In the genomic region with DNA sequence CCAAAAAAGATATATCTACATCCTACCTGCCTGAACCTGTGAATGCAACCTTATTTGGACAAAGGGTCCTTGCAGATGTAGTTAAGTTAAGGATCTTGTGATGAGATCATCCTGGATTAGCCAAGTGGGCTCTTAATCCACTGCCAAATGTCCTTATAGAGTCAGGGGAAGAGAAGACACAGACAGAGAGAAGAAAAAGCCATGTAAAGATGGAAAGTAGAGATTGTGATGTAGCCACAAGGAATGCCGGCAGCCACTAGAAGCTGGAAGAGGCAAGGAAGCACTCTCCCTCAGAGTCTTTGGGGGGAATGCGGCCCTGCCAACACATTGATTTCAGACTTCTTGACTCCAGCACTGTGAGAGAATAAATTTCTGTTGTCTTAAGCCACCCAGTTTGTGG, we compare ENCODE assay signal across 27 cellular contexts. TPM values are rescaled to one million over a fixed set of nuclear protein-coding genes. Genes with fewer than 3 reads are reported as not detected.
DNase-seq lines count a peak whose midpoint lies in the region; TF ChIP-seq lines count a peak whose summit lies in the region.
"Had no signal": no experiment of that assay in that cellular context is flagged by ENCODE, and none has a peak within 500 bp of the region (broad histone marks: within the 10 kb centered on the region; RNA-seq: fewer than 3 reads in every experiment).

No MANE protein-coding gene starts in this region.

- intact Hi-C loops in activated naive CD4-positive, alpha-beta T cell treated with anti-CD3 and anti-CD28 coated beads for 36 hours (cut with micrococcal nuclease): no loop called here
- intact Hi-C loops in adrenal gland (cut with DNase I): no loop called here

- no peak overlapping the region for H4K8ac ChIP-seq in mesenchymal stem cell (ENCODE audit: low read length)

- no peak overlapping the region for H2BK5ac ChIP-seq in mesenchymal stem cell (ENCODE audit: low read depth, low read length, poor library complexity, severe bottlenecking)

- H2BK12ac ChIP-seq in mesenchymal stem cell (ENCODE audit: low read length in 2 of 2): peak overlapping the region in 1 of 2 experiments; percentile 2

- no peak overlapping the region for H3K4me3 ChIP-seq in adrenal gland
- H3K4me3 ChIP-seq in mesenchymal stem cell (ENCODE audit: insufficient read depth in 1 of 2, low read depth in 1 of 2, low read length in 2 of 2): no peak overlapping the region
- H3K4me3 ChIP-seq: A549, coronary artery, vagina had no signal

- H3K9ac ChIP-seq in mesenchymal stem cell (ENCODE audit: low read length): no peak overlapping the region

- H3K4ac ChIP-seq in mesenchymal stem cell (ENCODE audit: low read depth in 1 of 2, low read length in 2 of 2): no peak overlapping the region

- H3K36me3 ChIP-seq in adrenal gland (replicated peaks in 1 of 2) (no peaks in the 10 kb centered on the region), mesenchymal stem cell (ENCODE audit: control insufficient read depth in 1 of 2, insufficient read depth in 2 of 2, low read depth in 1 of 2, low read length in 2 of 2) (no peaks in the 10 kb centered on the region)
- H3K36me3 ChIP-seq: BE2C, vagina had no signal

- no peak for DNase-seq in activated naive CD4-positive, alpha-beta T cell treated with anti-CD3 and anti-CD28 coated beads for 36 hours
- no peak for DNase-seq in activated naive CD4-positive, alpha-beta T cell treated with anti-CD3 and anti-CD28 coated beads, Interleukin-2, amount 10 ng/mL, durations not matched to agents 7 days and 5 days
- DNase-seq in HFFc6 (peak; percentile 13), adrenal gland (no peak), mesenchymal stem cell (peak; percentile 69), osteocyte (ENCODE audit: extremely low spot score, unreplicated experiment) (no peak), DMS79 treated with DMSO at 0.1 percent for 48 hours (lab: John Stamatoyannopoulos, UW) (no peak), GM03348 (ENCODE audit: low spot score) (no peak)
- DNase-seq: activated effector memory CD4-positive, alpha-beta T cell treated with anti-CD3 and anti-CD28 coated beads, Interleukin-2, amount 50 U/mL, for 16 hours; BE2C; DMS53; glutamatergic neuron; Karpas-422; left colon; naive thymus-derived CD4-positive, alpha-beta T cell; NCI-H1694; NCI-H2171; NCI-H524 treated with DMSO at 0.1 percent for 48 hours; nucleus accumbens; stimulated activated CD4-positive, alpha-beta T cell treated with anti-CD3 and anti-CD28 coated beads, Interleukin-4, amount 100 ng/mL, for 4 hours; stimulated activated naive CD4-positive, alpha-beta T cell had no signal

- H3K27ac Mint-ChIP-seq in activated naive CD4-positive, alpha-beta T cell treated with anti-CD3 and anti-CD28 coated beads for 36 hours: peak overlapping the region; percentile 37
- no peak overlapping the region for H3K27ac Mint-ChIP-seq in activated naive CD4-positive, alpha-beta T cell treated with anti-CD3 and anti-CD28 coated beads, Interleukin-2, amount 10 ng/mL, durations not matched to agents 7 days and 5 days
- no peak overlapping the region for H3K27ac Mint-ChIP-seq in HFFc6
- H3K27ac Mint-ChIP-seq in osteocyte (ENCODE audit: unreplicated experiment): no peak overlapping the region
- H3K27ac Mint-ChIP-seq: T-helper 2 cell treated with Interferon-gamma antibody and Interleukin-4, amounts not matched to agents 5 μg/mL and 100 μg/mL, for 36 hours had no signal

- CTCF ChIA-PET in activated naive CD4-positive, alpha-beta T cell treated with anti-CD3 and anti-CD28 coated beads for 36 hours (lab: Charles Lee): interaction anchor here (0.6 kb wide), 1 partner anchor 26 kb away, joined by 3 read pairs; no protein-coding TSS in a partner anchor
- CTCF ChIA-PET in activated naive CD4-positive, alpha-beta T cell treated with anti-CD3 and anti-CD28 coated beads, Interleukin-2, amount 10 ng/mL, durations not matched to agents 7 days and 5 days (lab: Charles Lee): no interaction called here

- 78 to 92% (median 87%) methylated on average over 2 of the region's 2 CpGs for WGBS in adrenal gland, 4 donors
- WGBS in mesenchymal stem cell: 95% methylated on average over 2 of the region's 2 CpGs

- H2BK15ac ChIP-seq in mesenchymal stem cell (ENCODE audit: low read depth, poor library complexity, severe bottlenecking): no peak overlapping the region

- H3K4me2 ChIP-seq in mesenchymal stem cell (ENCODE audit: low read length, poor library complexity, severe bottlenecking): no peak overlapping the region
- H3K4me2 ChIP-seq: A549 had no signal

- H2BK120ac ChIP-seq in mesenchymal stem cell (ENCODE audit: low read depth, low read length): no peak overlapping the region

- peak overlapping the region in 4 of 5 donors; percentile 0 to 57 (median 47) for H3K27ac ChIP-seq in adrenal gland
- no peak overlapping the region for H3K27ac ChIP-seq in mesenchymal stem cell (ENCODE audit: low read length, poor library complexity, severe bottlenecking)
- H3K27ac ChIP-seq: A549, coronary artery, vagina had no signal

- no peak for TF ChIP-seq CTCF in HFFc6 (IDR thresholded peaks at IDR 0.05)
- TF ChIP-seq CTCF in adrenal gland (IDR thresholded peaks at IDR 0.05): no peak
- TF ChIP-seq CTCF in osteocyte (IDR thresholded peaks at IDR 0.05): no peak

- peaks cover 5% of the 10 kb centered on the region for H3K36me3 Mint-ChIP-seq in activated naive CD4-positive, alpha-beta T cell treated with anti-CD3 and anti-CD28 coated beads for 36 hours (ENCODE audit: low read depth)
- H3K36me3 Mint-ChIP-seq in activated naive CD4-positive, alpha-beta T cell treated with anti-CD3 and anti-CD28 coated beads, Interleukin-2, amount 10 ng/mL, durations not matched to agents 7 days and 5 days: no peaks in the 10 kb centered on the region
- H3K36me3 Mint-ChIP-seq in HFFc6 (ENCODE audit: low read depth) (no peaks in the 10 kb centered on the region), osteocyte (ENCODE audit: unreplicated experiment) (no peaks in the 10 kb centered on the region)

- H3K18ac ChIP-seq in mesenchymal stem cell (ENCODE audit: low read depth in 1 of 2, low read length in 2 of 2): no peak overlapping the region

- H3K9me3 ChIP-seq in adrenal gland (replicated peaks in 1 of 3) (no peaks in the 10 kb centered on the region), mesenchymal stem cell (ENCODE audit: control insufficient read depth, low read length) (no peaks in the 10 kb centered on the region)
- H3K9me3 ChIP-seq: A549, BE2C, vagina had no signal

- no peaks in the 10 kb centered on the region for H3K9me3 Mint-ChIP-seq in activated naive CD4-positive, alpha-beta T cell treated with anti-CD3 and anti-CD28 coated beads for 36 hours
- H3K9me3 Mint-ChIP-seq in activated naive CD4-positive, alpha-beta T cell treated with anti-CD3 and anti-CD28 coated beads, Interleukin-2, amount 10 ng/mL, durations not matched to agents 7 days and 5 days: peaks cover 3% of the 10 kb centered on the region
- H3K9me3 Mint-ChIP-seq in HFFc6: no peaks in the 10 kb centered on the region
- no peaks in the 10 kb centered on the region for H3K9me3 Mint-ChIP-seq in osteocyte (ENCODE audit: unreplicated experiment)
- H3K9me3 Mint-ChIP-seq: T-helper 2 cell treated with Interferon-gamma antibody and Interleukin-4, amounts not matched to agents 5 μg/mL and 100 μg/mL, for 36 hours had no signal

- H3K4me1 ChIP-seq in adrenal gland (replicated peaks in 1 of 2): peaks cover 4 to 6% of the 10 kb centered on the region in 2 donors
- no peaks in the 10 kb centered on the region for H3K4me1 ChIP-seq in mesenchymal stem cell (ENCODE audit: control insufficient read depth, insufficient read depth, low read depth, low read length)
- H3K4me1 ChIP-seq: A549, BE2C had no signal

- H3K14ac ChIP-seq in mesenchymal stem cell (ENCODE audit: low read length in 2 of 2): no peak overlapping the region

- no peaks in the 10 kb centered on the region for H3K27me3 Mint-ChIP-seq in activated naive CD4-positive, alpha-beta T cell treated with anti-CD3 and anti-CD28 coated beads for 36 hours (ENCODE audit: low read depth)
- no peaks in the 10 kb centered on the region for H3K27me3 Mint-ChIP-seq in activated naive CD4-positive, alpha-beta T cell treated with anti-CD3 and anti-CD28 coated beads, Interleukin-2, amount 10 ng/mL, durations not matched to agents 7 days and 5 days
- H3K27me3 Mint-ChIP-seq in HFFc6 (ENCODE audit: insufficient read depth): peaks cover 16% of the 10 kb centered on the region
- H3K27me3 Mint-ChIP-seq in osteocyte (ENCODE audit: unreplicated experiment): peaks cover 39% of the 10 kb centered on the region
- H3K27me3 Mint-ChIP-seq: naive thymus-derived CD4-positive, alpha-beta T cell had no signal

- H4K91ac ChIP-seq in mesenchymal stem cell (ENCODE audit: low read length): no peak overlapping the region

- H3K23ac ChIP-seq in mesenchymal stem cell (ENCODE audit: low read length in 2 of 2): no peak overlapping the region

- no peaks in the 10 kb centered on the region for H3K27me3 ChIP-seq in adrenal gland
- H3K27me3 ChIP-seq in mesenchymal stem cell (ENCODE audit: control insufficient read depth in 1 of 2, insufficient read depth in 1 of 2, low read length in 2 of 2): peaks cover 0 to 5% of the 10 kb centered on the region in 2 experiments
- H3K27me3 ChIP-seq: BE2C, vagina had no signal

- peaks cover 73% of the 10 kb centered on the region for H3K4me1 Mint-ChIP-seq in activated naive CD4-positive, alpha-beta T cell treated with anti-CD3 and anti-CD28 coated beads for 36 hours (ENCODE audit: low read depth)
- H3K4me1 Mint-ChIP-seq in activated naive CD4-positive, alpha-beta T cell treated with anti-CD3 and anti-CD28 coated beads, Interleukin-2, amount 10 ng/mL, durations not matched to agents 7 days and 5 days: peaks cover 30% of the 10 kb centered on the region
- H3K4me1 Mint-ChIP-seq in HFFc6 (ENCODE audit: low read depth) (peaks cover 7% of the 10 kb centered on the region), osteocyte (ENCODE audit: unreplicated experiment) (no peaks in the 10 kb centered on the region)

- no peak overlapping the region for H3K4me3 Mint-ChIP-seq in activated naive CD4-positive, alpha-beta T cell treated with anti-CD3 and anti-CD28 coated beads for 36 hours
- no peak overlapping the region for H3K4me3 Mint-ChIP-seq in activated naive CD4-positive, alpha-beta T cell treated with anti-CD3 and anti-CD28 coated beads, Interleukin-2, amount 10 ng/mL, durations not matched to agents 7 days and 5 days
- H3K4me3 Mint-ChIP-seq in HFFc6: no peak overlapping the region
- H3K4me3 Mint-ChIP-seq in osteocyte (ENCODE audit: unreplicated experiment): no peak overlapping the region
- H3K4me3 Mint-ChIP-seq: naive thymus-derived CD4-positive, alpha-beta T cell; T-helper 2 cell treated with Interferon-gamma antibody and Interleukin-4, amounts not matched to agents 5 μg/mL and 100 μg/mL, for 36 hours had no signal

- no peak overlapping the region for H2AFZ ChIP-seq in mesenchymal stem cell (ENCODE audit: low read depth, low read length)

- no peak overlapping the region for H2AK5ac ChIP-seq in mesenchymal stem cell (ENCODE audit: low read length, severe bottlenecking)

- no peaks in the 10 kb centered on the region for H3K79me1 ChIP-seq in mesenchymal stem cell (replicated peaks; ENCODE audit: low read length, poor library complexity, severe bottlenecking)

- TF ChIP-seq POLR2A in adrenal gland (IDR thresholded peaks at IDR 0.05): no peak

RNA-seq across cellular contexts. Expression of a gene that starts 16.2 kb away (rescaled TPM):
- 1 to 10 TPM; 6.7 to 8.0 TPM for total RNA-seq in activated naive CD4-positive, alpha-beta T cell treated with anti-CD3 and anti-CD28 coated beads for 36 hours
- total RNA-seq in HFFc6 (2021; fragmentation: NEBNext Ultra II Directional; extraction: Animal tissue kit (Norgen Biotek cat#: 25700)): not detected
- total RNA-seq in adrenal gland (10 to 100 TPM in 5 of 8 donors, 1 to 10 TPM in 3; 2.5 to 29.6 (median 11.7) TPM), osteocyte (not detected in 2 replicates)
- 1 to 10 TPM; 4.1 to 8.2 (median 4.7) TPM for polyA plus RNA-seq in adrenal gland
- 7.2 TPM for polyA plus RNA-seq in mesenchymal stem cell (2013, experiment 1 of 2)
- polyA plus RNA-seq in mesenchymal stem cell (2013, experiment 2 of 2): 6.9 TPM
- total RNA-seq: SK-MEL-5 had no signal
- polyA plus RNA-seq: A549 had no signal

RNA-seq across cellular contexts. Expression of a gene that starts 35.0 kb away (rescaled TPM):
- 100 to 1,000 TPM; 107 to 113 TPM for total RNA-seq in activated naive CD4-positive, alpha-beta T cell treated with anti-CD3 and anti-CD28 coated beads for 36 hours
- under 1 TPM in 1 of 6 experiments, not detected in 5; 0.24 TPM for total RNA-seq in HFFc6 (2021; fragmentation: NEBNext Ultra II Directional; extraction: Animal tissue kit (Norgen Biotek cat#: 25700))
- total RNA-seq in adrenal gland (1 to 10 TPM in 7 of 8 donors, under 1 TPM in 1; 0.88 to 9.8 (median 2.0) TPM), osteocyte (not detected in 2 replicates)
- 1 to 10 TPM; 1.0 to 3.8 (median 2.2) TPM for polyA plus RNA-seq in adrenal gland
- 0.06 TPM for polyA plus RNA-seq in mesenchymal stem cell (2013, experiment 1 of 2)
- 0.08 TPM for polyA plus RNA-seq in mesenchymal stem cell (2013, experiment 2 of 2)
- total RNA-seq: bronchial epithelial cell had no signal
- polyA plus RNA-seq: A549 had no signal

RNA-seq across cellular contexts. Expression of a gene that starts 45.6 kb away (rescaled TPM):
- total RNA-seq in activated naive CD4-positive, alpha-beta T cell treated with anti-CD3 and anti-CD28 coated beads for 36 hours: 100 to 1,000 TPM; 138 to 139 TPM
- 1 to 10 TPM; 1.7 to 2.6 (median 1.9) TPM for total RNA-seq in HFFc6 (2021; fragmentation: NEBNext Ultra II Directional; extraction: Animal tissue kit (Norgen Biotek cat#: 25700))
- total RNA-seq in adrenal gland (100 to 1,000 TPM in 7 of 8 donors, 10 to 100 TPM in 1; 65.3 to 901 (median 295) TPM), osteocyte (0.40 TPM in 1 of 2 replicates, not detected in the other)
- 100 to 1,000 TPM in 2 of 3 donors, 10 to 100 TPM in 1; 48.5 to 504 (median 265) TPM for polyA plus RNA-seq in adrenal gland
- polyA plus RNA-seq in mesenchymal stem cell (2013, experiment 1 of 2): 81.8 TPM
- 81.6 TPM for polyA plus RNA-seq in mesenchymal stem cell (2013, experiment 2 of 2)

Comparison
In these comparisons a context has a peak if more than half of its experiments do, and no peak if none do; other contexts are left out.
1. DNase-seq: peak in HFFc6 (single experiment) and mesenchymal stem cell (single experiment); none in activated naive CD4-positive, alpha-beta T cell treated with anti-CD3 and anti-CD28 coated beads for 36 hours (single experiment), activated naive CD4-positive, alpha-beta T cell treated with anti-CD3 and anti-CD28 coated beads, Interleukin-2, amount 10 ng/mL, durations not matched to agents 7 days and 5 days (single experiment), adrenal gland (0 of 7), osteocyte (single experiment), DMS79 treated with DMSO at 0.1 percent for 48 hours (single experiment) and GM03348 (single experiment).
2. RNA of a gene that starts 35.0 kb away (total RNA-seq): 107 to 113 TPM in activated naive CD4-positive, alpha-beta T cell treated with anti-CD3 and anti-CD28 coated beads for 36 hours; 0.88 to 9.8 TPM in adrenal gland, 0.24 TPM in HFFc6 and not detected in osteocyte; every median in the first group is over 4 times any median in the second.
3. RNA of a gene that starts 45.6 kb away (total RNA-seq): 65.3 to 901 TPM in adrenal gland and 138 to 139 TPM in activated naive CD4-positive, alpha-beta T cell treated with anti-CD3 and anti-CD28 coated beads for 36 hours; 1.7 to 2.6 TPM in HFFc6 and 0.40 TPM in osteocyte; every median in the first group is over 10 times any median in the second.